17 cellular contexts compared by ENCODE assay signal in genomic region chr20:34724172-34724571, GRCh38. TPM values are rescaled to one million over a fixed set of nuclear protein-coding genes. Genes with fewer than 3 reads are reported as not detected.
DNase-seq lines count a peak whose midpoint lies in the region; ATAC-seq, FAIRE-seq and TF ChIP-seq lines count a peak whose summit lies in the region.
"Had no signal": no experiment of that assay in that cellular context is flagged by ENCODE, and none has a peak within 500 bp of the region (broad histone marks: within the 10 kb centered on the region; RNA-seq: fewer than 3 reads in every experiment).

No MANE protein-coding gene starts in this region.

- FAIRE-seq in HepG2 (lab: Jason Lieb, UNC), result no peak
- FAIRE-seq: H54 had no signal

- no peak overlapping the region for H3K9ac ChIP-seq in HepG2 (ENCODE audit: insufficient read depth, low read depth, low read length)
- H3K9ac ChIP-seq: BLaER1 had no signal

- H3K27ac ChIP-seq in right atrium auricular region, result peak overlapping the region in 1 of 2 donors; percentile 21
- peak overlapping the region; percentile 46 for H3K27ac ChIP-seq in left ventricle myocardium inferior (replicated peaks)
- H3K27ac ChIP-seq in HepG2 (ENCODE audit: extremely low read length, insufficient read depth, low read length), result peak overlapping the region; percentile 10
- H3K27ac ChIP-seq: BLaER1, HL-60 had no signal

- no peaks in the 10 kb centered on the region for H3K4me1 ChIP-seq in right atrium auricular region
- peaks cover 32% of the 10 kb centered on the region for H3K4me1 ChIP-seq in left ventricle myocardium inferior
- peaks cover 46% of the 10 kb centered on the region for H3K4me1 ChIP-seq in HepG2 (ENCODE audit: insufficient read depth, low read length)
- H3K4me1 ChIP-seq: BLaER1 had no signal

- H3K4me3 ChIP-seq in right atrium auricular region (no peak overlapping the region), left ventricle myocardium inferior (no peak overlapping the region), HepG2 (replicated peaks in 1 of 3; ENCODE audit: insufficient read depth in 1 of 3, low read depth in 2 of 3, low read length in 3 of 3) (no peak overlapping the region)
- H3K4me3 ChIP-seq: BLaER1, GM23338 had no signal

- H4K20me1 ChIP-seq in HepG2 (ENCODE audit: insufficient read depth, low read length), result no peaks in the 10 kb centered on the region
- H4K20me1 ChIP-seq: BLaER1 had no signal

- H3K4me2 ChIP-seq in HepG2 (ENCODE audit: low read depth, low read length), result no peak overlapping the region
- H3K4me2 ChIP-seq: BLaER1, GM23338 had no signal

- H3K9me3 ChIP-seq in right atrium auricular region (no peaks in the 10 kb centered on the region), left ventricle myocardium inferior (replicated peaks) (no peaks in the 10 kb centered on the region), HepG2 (ENCODE audit: low read length) (no peaks in the 10 kb centered on the region)
- H3K9me3 ChIP-seq: BLaER1 had no signal

- no peak for TF ChIP-seq POLR2A in HepG2 (IDR thresholded peaks at IDR 0.05; ENCODE audit: insufficient read depth in 1 of 2, low read depth in 2 of 2, low read length in 2 of 2)

- CTCF ChIA-PET in HepG2 (lab: Yijun Ruan, JAX; ENCODE audit: low intra/inter-chr PET ratio, low total read pairs), result no interaction called here

- TF ChIP-seq RAD21 in HepG2 (CRISPR knock-in tag; IDR thresholded peaks at IDR 0.05), result no peak

- H3K36me3 ChIP-seq in right atrium auricular region, result peaks cover 41% of the 10 kb centered on the region
- peaks cover 61% of the 10 kb centered on the region for H3K36me3 ChIP-seq in left ventricle myocardium inferior
- peaks cover 23 to 46% of the 10 kb centered on the region in 2 experiments for H3K36me3 ChIP-seq in HepG2 (replicated peaks in 1 of 2; ENCODE audit: control insufficient read depth in 1 of 2, insufficient read depth in 2 of 2, low read length in 2 of 2)

- peak; percentile 78 for ATAC-seq in Right ventricle myocardium superior (ENCODE audit: poor library complexity)
- ATAC-seq in HepG2, result peak; percentile 48
- ATAC-seq: GM23338 had no signal

- no peak overlapping the region for H2AFZ ChIP-seq in HepG2 (ENCODE audit: low read length)
- H2AFZ ChIP-seq: GM23338 had no signal

- no peaks in the 10 kb centered on the region for H3K79me2 ChIP-seq in HepG2 (ENCODE audit: insufficient read depth, low read length)

- in situ Hi-C loops in HepG2 (cut with HindIII; ENCODE audit: extremely low pct_ligation_motif_present, low pct_unique_long_range_greater_than_20kb), result no loop called here

- no peak for TF ChIP-seq CTCF in right atrium auricular region (IDR thresholded peaks at IDR 0.05)
- TF ChIP-seq CTCF in left ventricle myocardium inferior (IDR thresholded peaks at IDR 0.05; ENCODE audit: borderline replicate concordance), result no peak
- no peak for TF ChIP-seq CTCF in HepG2 (CRISPR knock-in tag; IDR thresholded peaks at IDR 0.05)

- 63% methylated on average over 3 of the region's 3 CpGs for WGBS in HepG2 (ENCODE audit: low lambda C conversion rate)

- intact Hi-C loops in Right ventricle myocardium superior (cut with DNase I) (no loop called here), left ventricle myocardium inferior (cut with micrococcal nuclease) (no loop called here), HepG2 (cut with micrococcal nuclease; ENCODE audit: unreplicated experiment) (no loop called here)

- DNase-seq in Right ventricle myocardium superior, result no peak
- no peak for DNase-seq in right atrium auricular region (ENCODE audit: low spot score)
- DNase-seq in left ventricle myocardium inferior, result no peak
- DNase-seq in HepG2 (ENCODE audit: low spot score), result no peak
- no peak for DNase-seq in stimulated activated CD4-positive, alpha-beta T cell treated with anti-CD3 and anti-CD28 coated beads, Interleukin-12 subunit alpha, Interleukin-12 subunit beta, amount 100 ng/mL, for 4 hours
- DNase-seq in NCI-H82 treated with DMSO at 0.1 percent for 48 hours (lab: John Stamatoyannopoulos, UW; ENCODE audit: unreplicated experiment), result no peak
- DNase-seq in NCI-H1417 treated with DMSO at 0.1 percent for 48 hours (lab: John Stamatoyannopoulos, UW), result no peak
- DNase-seq: 8988T; CD4-positive, alpha-beta memory T cell; DMS153; DMS79; GF-D8; HCEC 1CT had no signal

- POLR2A ChIA-PET in HepG2 (lab: Yijun Ruan, JAX), result interaction anchor here (1.3 to 16.2 kb wide), 2 partner anchors 12 to 19 kb away, joined by 3 to 168 read pairs; partner anchors contain the start of gene TP53INP2

- H3K27me3 ChIP-seq in right atrium auricular region, result no peaks in the 10 kb centered on the region
- H3K27me3 ChIP-seq in left ventricle myocardium inferior (ENCODE audit: low read depth), result no peaks in the 10 kb centered on the region
- H3K27me3 ChIP-seq in HepG2 (ENCODE audit: control insufficient read depth in 1 of 2, insufficient read depth in 2 of 2, low read length in 2 of 2), result no peaks in the 10 kb centered on the region
- H3K27me3 ChIP-seq: BLaER1 had no signal

- BruUV-seq in HepG2 (replicated peaks; lab: Mats Ljungman, UMichigan), result no TSS peak

- TF ChIP-seq EP300 in HepG2 (IDR thresholded peaks at IDR 0.05; ENCODE audit: low read depth in 2 of 2, low read length in 2 of 2) (no peak), HepG2 (CRISPR knock-in tag; IDR thresholded peaks at IDR 0.05; ENCODE audit: borderline replicate concordance) (no peak)

TF ChIP-seq in HepG2, 621 proteins besides CTCF, POLR2A, EP300 and RAD21 (continues in another document):
- TF ChIP-seq BCL6 (CRISPR knock-in tag; IDR thresholded peaks at IDR 0.05) (peak; percentile 68), CREB1 (IDR thresholded peaks at IDR 0.05) (no peak), CREB1 (CRISPR knock-in tag; IDR thresholded peaks at IDR 0.05) (0 out of 2 replicates have a peak, but pooled peaks have one; percentile 12)

RNA-seq across cellular contexts. Expression of gene TP53INP2, which starts 20.0 kb away (rescaled TPM):
- total RNA-seq in Right ventricle myocardium superior (108 TPM), right atrium auricular region (10 to 100 TPM; 59.5 to 66.0 TPM), left ventricle myocardium inferior (132 TPM), HepG2 (2016; rRNA removed; fragmentation: Illumina TruSeq; extraction: Trizol) (5.2 and 10.1 TPM in 2 replicates)
- total RNA-seq in HepG2 (2016; cell fraction: cytosol; rRNA removed; fragmentation: Illumina TruSeq; extraction: Trizol; ENCODE audit: low read depth), result 1.1 and 1.2 TPM in 2 replicates
- total RNA-seq in HepG2 (2016; cell fraction: insoluble cytoplasmic fraction; rRNA removed; fragmentation: Illumina TruSeq; extraction: Trizol), result 5.0 and 8.1 TPM in 2 replicates
- total RNA-seq in HepG2 (2016; cell fraction: membrane; rRNA removed; fragmentation: Illumina TruSeq; extraction: Trizol), result 7.4 and 7.6 TPM in 2 replicates
- 10.1 and 10.3 TPM in 2 replicates for total RNA-seq in HepG2 (2016; cell fraction: nucleus; rRNA removed; fragmentation: Illumina TruSeq; extraction: Trizol)
- 18.8 and 29.5 TPM in 2 replicates for polyA plus RNA-seq in HepG2 (2011; rRNA removed)
- polyA plus RNA-seq in HepG2 (2011; cell fraction: cytosol; rRNA removed), result 11.4 and 22.8 TPM in 2 replicates
- polyA plus RNA-seq in HepG2 (2011; cell fraction: nucleus; rRNA removed), result 46.3 and 62.2 TPM in 2 replicates
- polyA plus RNA-seq in HepG2 (2012), result 67.2 and 70.2 TPM in 2 replicates
- 1.7 and 2.0 TPM in 2 replicates for polyA plus RNA-seq in HepG2 (2016; cell fraction: cytosol; fragmentation: Illumina TruSeq; extraction: Trizol; ENCODE audit: low read depth)
- polyA plus RNA-seq in HepG2 (2016; cell fraction: insoluble cytoplasmic fraction; fragmentation: Illumina TruSeq; extraction: Trizol; ENCODE audit: low read depth), result 20.8 and 28.1 TPM in 2 replicates
- 8.6 and 8.7 TPM in 2 replicates for polyA plus RNA-seq in HepG2 (2016; cell fraction: membrane; fragmentation: Illumina TruSeq; extraction: Trizol; ENCODE audit: low read depth)
- polyA plus RNA-seq in HepG2 (2016; cell fraction: nucleus; fragmentation: Illumina TruSeq; extraction: Trizol; ENCODE audit: insufficient read depth, low read depth), result 28.2 and 29.8 TPM in 2 replicates
- polyA minus RNA-seq in HepG2 (2011; rRNA and poly(A)+ RNA removed; ENCODE audit: low replicate concordance), result 2.6 and 22.7 TPM in 2 replicates
- polyA minus RNA-seq in HepG2 (2011; cell fraction: cytosol; rRNA and poly(A)+ RNA removed), result 21.5 and 41.0 TPM in 2 replicates
- 19.1 and 30.5 TPM in 2 replicates for polyA minus RNA-seq in HepG2 (2011; cell fraction: nucleus; rRNA and poly(A)+ RNA removed)

RNA-seq across cellular contexts. Expression of gene PIGU, which starts 47.3 kb away (rescaled TPM):
- total RNA-seq in Right ventricle myocardium superior (10.9 TPM), right atrium auricular region (10 to 100 TPM; 16.6 to 17.7 TPM), left ventricle myocardium inferior (13.7 TPM), HepG2 (2016; rRNA removed; fragmentation: Illumina TruSeq; extraction: Trizol) (27.1 and 45.5 TPM in 2 replicates)
- 7.9 and 10.2 TPM in 2 replicates for total RNA-seq in HepG2 (2016; cell fraction: cytosol; rRNA removed; fragmentation: Illumina TruSeq; extraction: Trizol; ENCODE audit: low read depth)
- total RNA-seq in HepG2 (2016; cell fraction: insoluble cytoplasmic fraction; rRNA removed; fragmentation: Illumina TruSeq; extraction: Trizol), result 22.7 and 40.7 TPM in 2 replicates
- total RNA-seq in HepG2 (2016; cell fraction: membrane; rRNA removed; fragmentation: Illumina TruSeq; extraction: Trizol), result 13.9 and 15.8 TPM in 2 replicates
- 46.7 and 53.0 TPM in 2 replicates for total RNA-seq in HepG2 (2016; cell fraction: nucleus; rRNA removed; fragmentation: Illumina TruSeq; extraction: Trizol)
- 175 and 231 TPM in 2 replicates for polyA plus RNA-seq in HepG2 (2011; rRNA removed)
- 173 and 228 TPM in 2 replicates for polyA plus RNA-seq in HepG2 (2011; cell fraction: cytosol; rRNA removed)
- 61.5 and 68.6 TPM in 2 replicates for polyA plus RNA-seq in HepG2 (2011; cell fraction: nucleus; rRNA removed)
- 58.5 and 63.1 TPM in 2 replicates for polyA plus RNA-seq in HepG2 (2012)
- 12.5 and 12.8 TPM in 2 replicates for polyA plus RNA-seq in HepG2 (2016; cell fraction: cytosol; fragmentation: Illumina TruSeq; extraction: Trizol; ENCODE audit: low read depth)
- 38.7 and 42.6 TPM in 2 replicates for polyA plus RNA-seq in HepG2 (2016; cell fraction: insoluble cytoplasmic fraction; fragmentation: Illumina TruSeq; extraction: Trizol; ENCODE audit: low read depth)
- 20.5 and 21.1 TPM in 2 replicates for polyA plus RNA-seq in HepG2 (2016; cell fraction: membrane; fragmentation: Illumina TruSeq; extraction: Trizol; ENCODE audit: low read depth)
- 88.7 and 94.6 TPM in 2 replicates for polyA plus RNA-seq in HepG2 (2016; cell fraction: nucleus; fragmentation: Illumina TruSeq; extraction: Trizol; ENCODE audit: insufficient read depth, low read depth)
- 185 and 339 TPM in 2 replicates for polyA minus RNA-seq in HepG2 (2011; rRNA and poly(A)+ RNA removed; ENCODE audit: low replicate concordance)
- 49.4 and 49.8 TPM in 2 replicates for polyA minus RNA-seq in HepG2 (2011; cell fraction: cytosol; rRNA and poly(A)+ RNA removed)
- polyA minus RNA-seq in HepG2 (2011; cell fraction: nucleus; rRNA and poly(A)+ RNA removed), result 55.5 and 65.3 TPM in 2 replicates
